ENCODE assay signal across 33 cellular contexts in the genomic region with DNA sequence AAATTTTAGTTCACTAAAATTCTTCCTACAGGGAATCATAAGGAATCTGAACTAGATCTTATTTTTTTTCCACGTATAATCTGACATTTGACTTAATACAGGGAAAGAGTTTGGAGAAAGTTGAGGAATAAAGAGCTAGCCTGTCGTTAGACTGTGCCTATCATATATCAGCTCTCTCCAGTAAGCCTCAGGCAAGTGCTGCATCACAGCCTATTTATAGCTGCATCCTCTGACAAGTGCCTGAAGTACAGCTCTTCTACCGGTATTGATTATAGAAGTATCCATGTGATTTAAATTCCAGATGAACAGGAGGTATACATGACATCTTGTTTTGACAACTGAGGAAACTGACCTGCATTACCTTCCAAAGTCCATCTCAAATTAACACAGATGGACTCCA.
A peak's percentile ranks its signal among the peaks of the same experiment; 100 is the strongest.
DNase-seq lines count a peak whose midpoint lies in the region; ATAC-seq and TF ChIP-seq lines count a peak whose summit lies in the region.
"Had no signal": no experiment of that assay in that cellular context is flagged by ENCODE, and none has a peak within 500 bp of the region (broad histone marks: within the 10 kb centered on the region; RNA-seq: fewer than 3 reads in every experiment).

No MANE protein-coding gene starts in this region.

- no peak overlapping the region for H3K4me3 ChIP-seq in epithelial cell of esophagus (ENCODE audit: low read length)
- H3K4me3 ChIP-seq: adrenal gland, esophagus squamous epithelium, PC-9, smooth muscle cell had no signal

- no peak for TF ChIP-seq CTCF in epithelial cell of esophagus (IDR thresholded peaks at IDR 0.05; ENCODE audit: insufficient read depth, low read depth, low read length, missing control alignments)

- H3K27me3 Mint-ChIP-seq in stimulated activated memory B cell treated with anti-CD40 and anti-IgM and Interleukin-4, amounts not matched to agents 10 μg/mL and 1 μg/mL and 100 μg/mL, for 72 hours, result no peaks in the 10 kb centered on the region
- H3K27me3 Mint-ChIP-seq: activated T-cell treated with anti-CD3 and anti-CD28 coated beads, Interleukin-2, amount 50 U/mL, for 24 hours; memory B cell; naive B cell; T-helper 17 cell had no signal

- no peaks in the 10 kb centered on the region for H3K36me3 Mint-ChIP-seq in stimulated activated memory B cell treated with anti-CD40 and anti-IgM and Interleukin-4, amounts not matched to agents 10 μg/mL and 1 μg/mL and 100 μg/mL, for 72 hours
- H3K36me3 Mint-ChIP-seq: CD8-positive, alpha-beta T cell; memory B cell; naive B cell had no signal

- DNase-seq in NCI-H748 (lab: John Stamatoyannopoulos, UW; ENCODE audit: unreplicated experiment) (peak; percentile 14), NCI-H748 treated with DMSO at 0.1 percent for 48 hours (lab: John Stamatoyannopoulos, UW) (no peak), NCI-H345 (lab: John Stamatoyannopoulos, UW) (peak; percentile 36), epithelial cell of esophagus (ENCODE audit: low read depth) (peak; percentile 39), myocyte (ENCODE audit: low read depth) (peak; percentile 15), cerebellum (ENCODE audit: low spot score) (no peak)
- DNase-seq: 8988T; activated CD8-positive, alpha-beta memory T cell treated with anti-CD3 and anti-CD28 coated beads for 24 hours; activated naive CD4-positive, alpha-beta T cell; activated T-cell treated with anti-CD3 and anti-CD28 coated beads, Interleukin-2, amount 50 U/mL, for 24 hours; adrenal gland; AML-193; brain microvascular endothelial cell; CD8-positive, alpha-beta T cell; cortex of kidney; DMS 273 treated with DMSO at 0.1 percent for 48 hours; endodermal cell; esophagus squamous epithelium; GF-D8; kidney glomerular epithelial cell; naive B cell; NCI-H187 treated with DMSO at 0.1 percent for 48 hours; NCI-H226; NK-92 treated with Interleukin-12 subunit alpha and Interleukin-12 subunit beta, amount 100 ng/mL, for 24 hours; PC-9; SIG-M5; stimulated activated CD4-positive, alpha-beta T cell treated with anti-CD3 and anti-CD28 coated beads, Interleukin-2, amount 100 ng/mL, for 24 hours; substantia nigra; T-helper 17 cell had no signal

- H3K4me3 Mint-ChIP-seq in stimulated activated memory B cell treated with anti-CD40 and anti-IgM and Interleukin-4, amounts not matched to agents 10 μg/mL and 1 μg/mL and 100 μg/mL, for 72 hours, result no peak overlapping the region
- H3K4me3 Mint-ChIP-seq: activated T-cell treated with anti-CD3 and anti-CD28 coated beads, Interleukin-2, amount 50 U/mL, for 24 hours; CD8-positive, alpha-beta T cell; endodermal cell; memory B cell; naive B cell; T-helper 17 cell had no signal

- no peaks in the 10 kb centered on the region for H3K9me3 Mint-ChIP-seq in stimulated activated memory B cell treated with anti-CD40 and anti-IgM and Interleukin-4, amounts not matched to agents 10 μg/mL and 1 μg/mL and 100 μg/mL, for 72 hours
- H3K9me3 Mint-ChIP-seq: activated T-cell treated with anti-CD3 and anti-CD28 coated beads, Interleukin-2, amount 50 U/mL, for 24 hours; CD8-positive, alpha-beta T cell; endodermal cell; memory B cell; naive B cell had no signal

- no peak overlapping the region for H3K27ac Mint-ChIP-seq in stimulated activated memory B cell treated with anti-CD40 and anti-IgM and Interleukin-4, amounts not matched to agents 10 μg/mL and 1 μg/mL and 100 μg/mL, for 72 hours
- H3K27ac Mint-ChIP-seq: activated T-cell treated with anti-CD3 and anti-CD28 coated beads, Interleukin-2, amount 50 U/mL, for 24 hours; CD8-positive, alpha-beta T cell; endodermal cell; memory B cell; naive B cell; T-helper 17 cell had no signal

- no peaks in the 10 kb centered on the region for H3K4me1 Mint-ChIP-seq in stimulated activated memory B cell treated with anti-CD40 and anti-IgM and Interleukin-4, amounts not matched to agents 10 μg/mL and 1 μg/mL and 100 μg/mL, for 72 hours
- H3K4me1 Mint-ChIP-seq: endodermal cell, memory B cell, naive B cell, T-helper 17 cell had no signal

- no peak for ATAC-seq in GM18867 (IDR thresholded peaks at IDR 0.05; ENCODE audit: unreplicated experiment)
- ATAC-seq in stimulated activated memory B cell treated with anti-CD40 and anti-IgM and Interleukin-4, amounts not matched to agents 10 μg/mL and 1 μg/mL and 100 μg/mL, for 72 hours, result no peak
- ATAC-seq: CD8-positive, alpha-beta T cell; T-helper 17 cell had no signal

Comparison
In these comparisons a context has a peak if more than half of its experiments do, and no peak if none do; other contexts are left out.
1. DNase-seq: peak in NCI-H748 (single experiment), NCI-H345 (single experiment), epithelial cell of esophagus (single experiment) and myocyte (single experiment); none in NCI-H748 treated with DMSO at 0.1 percent for 48 hours (single experiment) and cerebellum (single experiment).